19 cellular contexts compared by ENCODE assay signal in genomic region chr18:62245177-62245576, GRCh38.
"Had no signal": no experiment of that assay in that cellular context is flagged by ENCODE, and none has a peak within 500 bp of the region (broad histone marks: within the 10 kb centered on the region; RNA-seq: fewer than 3 reads in every experiment).

No MANE protein-coding gene starts in this region.

- H3K27me3 Mint-ChIP-seq: memory B cell; naive thymus-derived CD4-positive, alpha-beta T cell had no signal

- H3K9me3 ChIP-seq: esophagus muscularis mucosa, gastroesophageal sphincter, heart left ventricle, left lung had no signal

- H3K4me3 ChIP-seq: coronary artery, dorsolateral prefrontal cortex, esophagus muscularis mucosa, gastroesophageal sphincter, heart left ventricle, left lung, lung had no signal

- H3K27ac ChIP-seq: dorsolateral prefrontal cortex, esophagus muscularis mucosa, foreskin keratinocyte, gastroesophageal sphincter, heart left ventricle, left lung had no signal

- H3K4me1 Mint-ChIP-seq: memory B cell; naive thymus-derived CD4-positive, alpha-beta T cell had no signal

- H3K9me3 Mint-ChIP-seq: memory B cell; naive thymus-derived CD4-positive, alpha-beta T cell had no signal

- DNase-seq: dermis blood vessel endothelial cell; dorsolateral prefrontal cortex; effector CD4-positive, alpha-beta T cell; effector memory CD4-positive, alpha-beta T cell; foreskin keratinocyte; heart left ventricle; hippocampal formation; left cardiac atrium; left ventricle myocardium superior; mammary epithelial cell; mesendoderm; midbrain had no signal

- H3K4me1 ChIP-seq: esophagus muscularis mucosa, foreskin keratinocyte, gastroesophageal sphincter, left lung had no signal

- H3K27me3 ChIP-seq: dorsolateral prefrontal cortex, esophagus muscularis mucosa, foreskin keratinocyte, gastroesophageal sphincter, heart left ventricle, left lung had no signal

- ATAC-seq: gastroesophageal sphincter; heart left ventricle; left cardiac atrium; left lung; left ventricle myocardium superior; naive thymus-derived CD4-positive, alpha-beta T cell had no signal

- H3K4me3 Mint-ChIP-seq: memory B cell; naive thymus-derived CD4-positive, alpha-beta T cell had no signal

- H3K27ac Mint-ChIP-seq: memory B cell had no signal
